Comparison of ENCODE assay signal across 8 cellular contexts in the genomic region with DNA sequence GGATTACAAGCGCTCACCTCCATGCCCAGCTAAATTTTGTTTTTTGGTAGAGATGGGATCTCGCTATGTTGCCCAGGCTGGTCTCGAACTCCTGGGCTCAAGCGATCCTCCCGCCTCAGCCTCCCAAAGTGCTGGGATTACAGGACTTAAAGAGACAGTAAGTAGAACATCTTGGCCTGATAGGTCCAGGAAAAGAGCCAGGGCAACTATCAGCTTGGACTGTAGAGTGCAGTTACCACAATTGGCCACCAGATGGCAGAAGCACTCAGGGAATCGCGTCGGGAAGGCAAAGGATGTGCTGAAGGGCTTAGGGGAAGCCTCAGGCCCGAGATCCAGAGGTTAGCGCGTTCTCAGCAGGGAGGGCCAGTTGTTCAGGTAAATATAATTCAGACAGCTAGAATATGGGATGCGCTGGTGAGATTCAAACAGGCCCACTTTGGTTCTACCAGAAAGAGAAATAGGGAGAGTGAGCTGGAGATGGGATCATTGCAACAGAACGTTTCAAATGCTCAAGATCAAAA. TPM values are rescaled to one million over a fixed set of nuclear protein-coding genes. Genes with fewer than 3 reads are reported as not detected.
DNase-seq lines count a peak whose midpoint lies in the region; ATAC-seq and TF ChIP-seq lines count a peak whose summit lies in the region.

No MANE protein-coding gene starts in this region.

- H3K4me1 ChIP-seq in lung (ENCODE audit: control insufficient read depth in 2 of 2, insufficient read depth in 2 of 2, low read length in 2 of 2), result no peaks in the 10 kb centered on the region

- ATAC-seq in GM18867 (IDR thresholded peaks at IDR 0.05; ENCODE audit: unreplicated experiment) (peak; percentile 67), HG03108 (IDR thresholded peaks at IDR 0.05; ENCODE audit: unreplicated experiment) (peak; percentile 49), lung (ENCODE audit: insufficient read depth, low FRiP score) (peak; percentile 87)

- peak; percentile 92 for TF ChIP-seq CTCF in lung (IDR thresholded peaks at IDR 0.05; ENCODE audit: control extremely low read depth, extremely low read depth)

- 18 to 20% methylated on average over 13 of the region's 13 CpGs for WGBS in lung, 2 donors

- no peak overlapping the region for H3K4me3 ChIP-seq in lung

- no peaks in the 10 kb centered on the region for H3K27me3 ChIP-seq in lung (ENCODE audit: control insufficient read depth, insufficient read depth)

- no peaks in the 10 kb centered on the region for H3K9me3 ChIP-seq in lung (ENCODE audit: control insufficient read depth in 2 of 2, insufficient read depth in 1 of 2, low read length in 1 of 2)

- no peak overlapping the region for H3K27ac ChIP-seq in lung (ENCODE audit: low read depth in 1 of 2, low read length in 1 of 2)

- DNase-seq in AG20443 (ENCODE audit: low spot score), result peak; percentile 85
- peak; percentile 41 to 66 for DNase-seq in NCI-H526 (lab: John Stamatoyannopoulos, UW)
- peak; percentile 35 to 56 for DNase-seq in activated CD4-positive, alpha-beta T cell treated with anti-CD3 and anti-CD28 coated beads, Interleukin-2, amount 50 U/mL, for 24 hours (ENCODE audit: low read depth in 1 of 2, low spot score in 1 of 2)
- DNase-seq in ecto neural progenitor cell (ENCODE audit: low spot score), result peak; percentile 85
- DNase-seq in lung (ENCODE audit: low spot score), result peak; percentile 80
- DNase-seq in stimulated activated CD8-positive, alpha-beta memory T cell treated with anti-CD3 and anti-CD28 coated beads, Interleukin-15, amount 100 ng/mL, for 1 hour (ENCODE audit: low read depth), result peak; percentile 31

- no peaks in the 10 kb centered on the region for H3K36me3 ChIP-seq in lung (ENCODE audit: control insufficient read depth in 2 of 2, insufficient read depth in 2 of 2, low read length in 2 of 2)

RNA-seq across cellular contexts. Expression of a gene that starts 21.5 kb away (rescaled TPM):
- total RNA-seq in lung, result not detected
- not detected for polyA plus RNA-seq in lung

Comparison
In these comparisons a context has a peak if more than half of its experiments do, and no peak if none do; other contexts are left out.
1. DNase-seq: peak in every context shown above with its lines; median percentile 85 in AG20443; 85 in ecto neural progenitor cell; 80 in lung; 54 in NCI-H526; 46 in activated CD4-positive, alpha-beta T cell treated with anti-CD3 and anti-CD28 coated beads, Interleukin-2, amount 50 U/mL, for 24 hours; 31 in stimulated activated CD8-positive, alpha-beta memory T cell treated with anti-CD3 and anti-CD28 coated beads, Interleukin-15, amount 100 ng/mL, for 1 hour.